ENCODE assay signal across 7 cellular contexts in genomic region chr16:10621216-10621949, GRCh38. TPM values are rescaled to one million over a fixed set of nuclear protein-coding genes. Genes with fewer than 3 reads are reported as not detected.
A peak's percentile ranks its signal among the peaks of the same experiment; 100 is the strongest.
DNase-seq lines count a peak whose midpoint lies in the region; TF ChIP-seq lines count a peak whose summit lies in the region.
"Not testable (repeated sequence)": the region's sequence is repeated elsewhere in the genome, so short reads cannot be mapped to it uniquely, and the experiment has no call there.
"Had no signal": no experiment of that assay in that cellular context is flagged by ENCODE, and none has a peak within 500 bp of the region (broad histone marks: within the 10 kb centered on the region; RNA-seq: fewer than 3 reads in every experiment).

No MANE protein-coding gene starts in this region.

- H2BK15ac ChIP-seq in mesendoderm (replicated peaks; ENCODE audit: low read depth), result not testable (repeated sequence)

- H4K5ac ChIP-seq in mesendoderm (ENCODE audit: low read length), result not testable (repeated sequence)

- H2AK5ac ChIP-seq in mesendoderm (ENCODE audit: low read length), result not testable (repeated sequence)

- TF ChIP-seq EP300 in tibial nerve (IDR thresholded peaks at IDR 0.05), result not testable (repeated sequence)

- not testable (repeated sequence) for H2BK120ac ChIP-seq in mesendoderm (ENCODE audit: low read depth, low read length)

- not testable (repeated sequence) for H3K79me1 ChIP-seq in mesendoderm (ENCODE audit: low read length)

- not testable (repeated sequence) for H3K4ac ChIP-seq in mesendoderm (ENCODE audit: low read depth, low read length)

- not testable (repeated sequence) for H4K20me1 ChIP-seq in hepatocyte (ENCODE audit: insufficient read depth, poor library complexity, severe bottlenecking)

- DNase-seq in WERI-Rb-1 (peak; percentile 29), mesendoderm (peak; percentile 51)
- not testable (repeated sequence) for DNase-seq in endodermal cell; left ventricle myocardium inferior; hepatocyte (ENCODE audit: low spot score); tibial nerve (ENCODE audit: low spot score in 2 of 2)

- not testable (repeated sequence) for H3K4me3 ChIP-seq in WERI-Rb-1 (ENCODE audit: low read depth, low read length); endodermal cell (ENCODE audit: low read length); left ventricle myocardium inferior; hepatocyte; mesendoderm (ENCODE audit: low read length); tibial nerve

- H3K36me3 ChIP-seq in WERI-Rb-1; endodermal cell (ENCODE audit: control insufficient read depth, insufficient read depth, low read length); left ventricle myocardium inferior; hepatocyte (replicated peaks; ENCODE audit: insufficient read depth, low read depth); mesendoderm (ENCODE audit: control insufficient read depth, insufficient read depth, low read length); tibial nerve: not testable (repeated sequence)

- not testable (repeated sequence) for H3K79me2 ChIP-seq in hepatocyte; mesendoderm (ENCODE audit: control insufficient read depth, insufficient read depth, low read length)

- not testable (repeated sequence) for H3K4me3 Mint-ChIP-seq in endodermal cell

- H3K9me3 ChIP-seq in WERI-Rb-1 (ENCODE audit: severe bottlenecking); endodermal cell (ENCODE audit: control insufficient read depth, low read length); left ventricle myocardium inferior (replicated peaks); hepatocyte (ENCODE audit: low read depth); tibial nerve: not testable (repeated sequence)

- H3K9me2 ChIP-seq in hepatocyte (replicated peaks; ENCODE audit: insufficient read depth), result not testable (repeated sequence)

- not testable (repeated sequence) for H3K27me3 ChIP-seq in WERI-Rb-1 (ENCODE audit: insufficient read depth, low read depth, severe bottlenecking); endodermal cell (ENCODE audit: control insufficient read depth, insufficient read depth, low read length, poor library complexity, severe bottlenecking); left ventricle myocardium inferior (ENCODE audit: low read depth); hepatocyte; mesendoderm (ENCODE audit: insufficient read depth, low read length, poor library complexity); tibial nerve

- not testable (repeated sequence) for H3K4me2 ChIP-seq in hepatocyte; mesendoderm (ENCODE audit: low read length)

- not testable (repeated sequence) for TF ChIP-seq CTCF in WERI-Rb-1 (IDR thresholded peaks at IDR 0.05; ENCODE audit: low read depth, low read length); endodermal cell (conservative IDR thresholded peaks at IDR 0.05); left ventricle myocardium inferior (IDR thresholded peaks at IDR 0.05; ENCODE audit: borderline replicate concordance); hepatocyte (IDR thresholded peaks at IDR 0.05; ENCODE audit: poor library complexity); tibial nerve (IDR thresholded peaks at IDR 0.05)

- not testable (repeated sequence) for H4K8ac ChIP-seq in mesendoderm (ENCODE audit: low read depth, low read length)

- H3K56ac ChIP-seq in mesendoderm (ENCODE audit: low read length), result peak overlapping the region; percentile 22

- H3K27me3 Mint-ChIP-seq in endodermal cell (ENCODE audit: insufficient read depth), result peaks cover 28% of the 10 kb centered on the region

- H3K9ac ChIP-seq in endodermal cell (ENCODE audit: extremely low read depth, low read length, poor library complexity, severe bottlenecking), result peak overlapping the region; percentile 21
- H3K9ac ChIP-seq in mesendoderm (ENCODE audit: low read length), result not testable (repeated sequence)

- not testable (repeated sequence) for H3K9me3 Mint-ChIP-seq in endodermal cell

- peaks cover 37% of the 10 kb centered on the region for H3K4me1 Mint-ChIP-seq in endodermal cell

- H3K18ac ChIP-seq in mesendoderm (ENCODE audit: low read length), result not testable (repeated sequence)

- not testable (repeated sequence) for H3K36me3 Mint-ChIP-seq in endodermal cell (ENCODE audit: low read depth)

- not testable (repeated sequence) for H3K27ac ChIP-seq in WERI-Rb-1; endodermal cell (ENCODE audit: low read depth, low read length); mesendoderm (ENCODE audit: low read depth, low read length)
- peak overlapping the region; percentile 76 for H3K27ac ChIP-seq in left ventricle myocardium inferior (replicated peaks)
- H3K27ac ChIP-seq in hepatocyte, result peak overlapping the region; percentile 92
- H3K27ac ChIP-seq in tibial nerve, result peak overlapping the region; percentile 21 to 89 (median 62)

- not testable (repeated sequence) for TF ChIP-seq POLR2A in tibial nerve (IDR thresholded peaks at IDR 0.05)

- H2BK5ac ChIP-seq in mesendoderm (ENCODE audit: low read length), result not testable (repeated sequence)

- not testable (repeated sequence) for H3K27ac Mint-ChIP-seq in endodermal cell

- intact Hi-C loops in left ventricle myocardium inferior (cut with micrococcal nuclease), result not testable (repeated sequence)

- H3K4me1 ChIP-seq in endodermal cell (ENCODE audit: control insufficient read depth, insufficient read depth, low read length), result peaks cover 19% of the 10 kb centered on the region
- H3K4me1 ChIP-seq in left ventricle myocardium inferior, result peaks cover 42% of the 10 kb centered on the region
- H3K4me1 ChIP-seq in hepatocyte (ENCODE audit: insufficient read depth), result peaks cover 23% of the 10 kb centered on the region
- H3K4me1 ChIP-seq in mesendoderm (ENCODE audit: control insufficient read depth, low read depth, low read length), result peaks cover 16% of the 10 kb centered on the region
- H3K4me1 ChIP-seq in tibial nerve, result peaks cover 0 to 40% (median 16%) of the 10 kb centered on the region in 4 donors

- not testable (repeated sequence) for H3K23ac ChIP-seq in mesendoderm (ENCODE audit: low read length)

- WGBS in endodermal cell (ENCODE audit: insufficient coverage in 1 of 2, insufficient read length in 1 of 2), 2 experiments, result 82% methylated on average over 5 to 7 of the region's 7 CpGs
- WGBS in hepatocyte (ENCODE audit: low lambda C conversion rate, missing lambda C conversion rate), result 55% methylated on average over 7 of the region's 7 CpGs
- WGBS in mesendoderm (ENCODE audit: extremely low coverage, insufficient coverage, low lambda C conversion rate), result no CpG with 5 or more reads among the region's 7 CpGs
- 88 to 90% methylated on average over 7 of the region's 7 CpGs for WGBS in tibial nerve, 2 donors

- H2AFZ ChIP-seq in hepatocyte, result not testable (repeated sequence)

RNA-seq across cellular contexts. Expression of gene EMP2, which starts 41.0 kb away (rescaled TPM):
- 10 to 100 TPM; 19.0 to 20.7 TPM for total RNA-seq in endodermal cell
- polyA plus RNA-seq in endodermal cell (2013, experiment 1 of 2), result 21.1 TPM
- polyA plus RNA-seq in endodermal cell (2013, experiment 2 of 2), result 20.1 TPM
- total RNA-seq in left ventricle myocardium inferior, result 60.5 TPM
- 23.4 and 29.1 TPM in 2 replicates for total RNA-seq in hepatocyte
- 93.4 and 147 TPM in 2 replicates for polyA plus RNA-seq in hepatocyte
- 14.8 TPM for polyA plus RNA-seq in mesendoderm (2013, experiment 1 of 2)
- 14.4 TPM for polyA plus RNA-seq in mesendoderm (2013, experiment 2 of 2)
- 10 to 100 TPM; 60.5 to 72.1 (median 65.5) TPM for total RNA-seq in tibial nerve
- total RNA-seq: CD4-positive, alpha-beta memory T cell had no signal
- polyA plus RNA-seq: CD4-positive, alpha-beta memory T cell had no signal
